ENCODE assay signal across 1 cellular context in genomic region chr9:121790841-121791240, GRCh38.
TF ChIP-seq lines count a peak whose summit lies in the region.

No MANE protein-coding gene starts in this region.

TF ChIP-seq in K562, 482 proteins besides CTCF, POLR2A, EP300 and RAD21 (continued from another document):
- no peak for TF ChIP-seq JUNB (CRISPR knock-in tag; conservative IDR thresholded peaks at IDR 0.05)
- no peak for TF ChIP-seq FOS (IDR thresholded peaks at IDR 0.05; ENCODE audit: extremely low read depth, insufficient read length)
- no peak for TF ChIP-seq SNAPC5 (CRISPR knock-in tag; IDR thresholded peaks at IDR 0.05)
- TF ChIP-seq ZNF511 (CRISPR knock-in tag; IDR thresholded peaks at IDR 0.05): no peak
- TF ChIP-seq TAF15 (IDR thresholded peaks at IDR 0.05; ENCODE audit: low read depth, low read length): no peak
